ENCODE assay signal across 8 cellular contexts in genomic region chr11:108009497-108010360, GRCh38. TPM values are rescaled to one million over a fixed set of nuclear protein-coding genes. Genes with fewer than 3 reads are reported as not detected.
DNase-seq lines count a peak whose midpoint lies in the region; ATAC-seq, FAIRE-seq and TF ChIP-seq lines count a peak whose summit lies in the region.

No MANE protein-coding gene starts in this region.

- peak overlapping the region; percentile 99 for H3K4ac ChIP-seq in IMR-90 (ENCODE audit: low read depth, low read length)

- peak overlapping the region; percentile 46 for H2AK5ac ChIP-seq in IMR-90 (ENCODE audit: low read depth, low read length)

- DNase-seq in BJ (ENCODE audit: low read depth): no peak
- DNase-seq in IMR-90: no peak
- DNase-seq in skeletal muscle cell (ENCODE audit: low read depth): no peak
- no peak for DNase-seq in SHP77 (lab: John Stamatoyannopoulos, UW)
- no peak for DNase-seq in GM12892 (ENCODE audit: insufficient read length)

- no TSS peak for BruUV-seq in IMR-90 (replicated peaks; lab: Mats Ljungman, UMichigan)

- CTCF ChIA-PET in BJ (lab: Yijun Ruan, JAX) (interaction anchor here (0.7 to 2.3 kb wide), 19 partner anchors 8 to 646 kb away, joined by 3 to 8 read pairs (median 4); no protein-coding TSS in a partner anchor), IMR-90 (lab: Yijun Ruan, JAX) (interaction anchor here (0.6 to 1.5 kb wide), 8 partner anchors 12 to 325 kb away, joined by 3 to 9 read pairs (median 5); no protein-coding TSS in a partner anchor)

- peak overlapping the region; percentile 95 for H3K56ac ChIP-seq in IMR-90 (ENCODE audit: extremely low read depth, insufficient read depth, low read length)

- peak overlapping the region; percentile 95 for H3K23ac ChIP-seq in IMR-90 (ENCODE audit: low read depth, low read length)

- 0% methylated on average over 11 of the region's 31 CpGs; no CpG with 5 or more reads in 1 of the 2 experiments for WGBS in IMR-90 (ENCODE audit: extremely low coverage in 2 of 2, insufficient read length in 1 of 2), 2 experiments

- H3K27me3 ChIP-seq in BJ (ENCODE audit: control insufficient read depth, insufficient read depth, low read length) (no peaks in the 10 kb centered on the region), IMR-90 (ENCODE audit: control insufficient read depth, insufficient read depth, low read length) (no peaks in the 10 kb centered on the region), iPS-15b (ENCODE audit: control insufficient read depth, insufficient read depth, low read length) (no peaks in the 10 kb centered on the region)

- no peaks in the 10 kb centered on the region for H3K9me3 ChIP-seq in IMR-90 (ENCODE audit: control insufficient read depth, insufficient read depth, low read length)
- H3K9me3 ChIP-seq in iPS-15b (ENCODE audit: control insufficient read depth, insufficient read depth, low read length): no peaks in the 10 kb centered on the region

- TF ChIP-seq RAD21 in IMR-90 (IDR thresholded peaks at IDR 0.05; ENCODE audit: low read length): no peak

- H3K4me2 ChIP-seq in IMR-90 (ENCODE audit: low read depth, low read length): peak overlapping the region; percentile 85

- H4K5ac ChIP-seq in IMR-90 (ENCODE audit: low read depth, low read length): peak overlapping the region; percentile 86

- H3K4me1 ChIP-seq in IMR-90 (ENCODE audit: control insufficient read depth, insufficient read depth, low read length): no peaks in the 10 kb centered on the region
- peaks cover 8% of the 10 kb centered on the region for H3K4me1 ChIP-seq in iPS-15b (ENCODE audit: control insufficient read depth, insufficient read depth, low read length)

- peak overlapping the region; percentile 61 for H4K91ac ChIP-seq in IMR-90 (ENCODE audit: insufficient read depth, low read depth, low read length)

- no peak overlapping the region for H2BK20ac ChIP-seq in IMR-90 (ENCODE audit: low read depth, low read length)

- peak overlapping the region; percentile 50; the same call in 1 of the 2 replicates for H2BK120ac ChIP-seq in IMR-90 (ENCODE audit: low read depth, low read length)

- TF ChIP-seq POLR2A in IMR-90 (IDR thresholded peaks at IDR 0.05; ENCODE audit: low read depth, low read length) (no peak), GM12892 (IDR thresholded peaks at IDR 0.05; ENCODE audit: low read depth, low read length) (no peak)

- dilution Hi-C loops in IMR-90 (cut with HindIII; ENCODE audit: low sequenced_read_pairs, unreplicated experiment): no loop called here

- ATAC-seq in GM19351 (IDR thresholded peaks at IDR 0.05; ENCODE audit: unreplicated experiment) (peak; percentile 11), IMR-90 (ENCODE audit: low read depth) (peak; percentile 9)

- H3K9ac ChIP-seq in IMR-90 (ENCODE audit: low read depth, low read length): peak overlapping the region; percentile 97
- peak overlapping the region; percentile 98 for H3K9ac ChIP-seq in iPS-15b (ENCODE audit: low read depth, low read length)

- H4K20me1 ChIP-seq in IMR-90 (ENCODE audit: insufficient read depth, low read length): peaks cover 16% of the 10 kb centered on the region; the same call in 1 of the 2 replicates

- peak overlapping the region; percentile 100 for H3K14ac ChIP-seq in IMR-90 (replicated peaks; ENCODE audit: low read depth, low read length)

- H3K4me3 ChIP-seq in BJ (ENCODE audit: low read depth, low read length): peak overlapping the region; percentile 88
- H3K4me3 ChIP-seq in IMR-90 (ENCODE audit: insufficient read depth, low read depth, low read length): peak overlapping the region; percentile 93
- peak overlapping the region; percentile 99 for H3K4me3 ChIP-seq in iPS-15b (ENCODE audit: low read depth, low read length)
- H3K4me3 ChIP-seq in skeletal muscle cell (ENCODE audit: low read depth, low read length): peak overlapping the region; percentile 76

- no peak overlapping the region for H2BK15ac ChIP-seq in IMR-90 (ENCODE audit: low read depth, low read length)

- intact Hi-C loops in IMR-90 (cut with micrococcal nuclease): loop anchor here (2.0 to 5.0 kb wide), 3 partner anchors 27 to 103 kb away; no protein-coding TSS in a partner anchor

- H2AK9ac ChIP-seq in IMR-90 (replicated peaks; ENCODE audit: low read depth, low read length, poor library complexity): peak overlapping the region; percentile 97

- POLR2A ChIA-PET in BJ (lab: Charles Lee): interaction anchor here (0.7 kb wide), 1 partner anchor 60 kb away, joined by 6 read pairs; no protein-coding TSS in a partner anchor
- POLR2A ChIA-PET in IMR-90 (lab: Charles Lee; ENCODE audit: unreplicated experiment): interaction anchor here (0.5 kb wide), 1 partner anchor 31 kb away, joined by 5 read pairs; no protein-coding TSS in a partner anchor

- FAIRE-seq in GM12892 (lab: Jason Lieb, UNC): no peak

- H2AFZ ChIP-seq in IMR-90 (replicated peaks; ENCODE audit: low read length, poor library complexity): peak overlapping the region; percentile 99

- H3K79me1 ChIP-seq in IMR-90 (ENCODE audit: low read depth in 1 of 2, low read length in 2 of 2): peaks cover 13 to 29% of the 10 kb centered on the region in 2 experiments; a peak in 3 of 4 replicates

- peak overlapping the region; percentile 87 for H3K18ac ChIP-seq in IMR-90 (ENCODE audit: low read depth, low read length)

- in situ Hi-C loops in IMR-90 (cut with MboI; ENCODE audit: low sequenced_read_pairs): loop anchor here (10.0 kb wide), 1 partner anchor 645 kb away; no protein-coding TSS in a partner anchor

- H3K9me1 ChIP-seq in IMR-90 (ENCODE audit: insufficient read depth, low read length): no peaks in the 10 kb centered on the region; the same call in 1 of the 2 replicates

- H2BK5ac ChIP-seq in IMR-90 (ENCODE audit: low read depth, low read length, poor library complexity, severe bottlenecking): peak overlapping the region; percentile 97

- H3K36me3 ChIP-seq in BJ (ENCODE audit: control insufficient read depth, insufficient read depth, low read length) (no peaks in the 10 kb centered on the region), IMR-90 (ENCODE audit: control insufficient read depth, insufficient read depth, low read length) (no peaks in the 10 kb centered on the region; the same call in 1 of the 2 replicates), iPS-15b (ENCODE audit: control insufficient read depth, insufficient read depth, low read length) (no peaks in the 10 kb centered on the region)

- peak overlapping the region; percentile 96 to 100 for H4K8ac ChIP-seq in IMR-90 (ENCODE audit: low read depth in 2 of 2, low read length in 2 of 2)

- H3K27ac ChIP-seq in IMR-90 (ENCODE audit: insufficient read depth, low read length) (peak overlapping the region; percentile 94), angular gyrus (ENCODE audit: low read depth, low read length) (peak overlapping the region; percentile 94)

- TF ChIP-seq CTCF in BJ (IDR thresholded peaks at IDR 0.05; ENCODE audit: insufficient read depth, low read depth, low read length) (no peak), IMR-90 (conservative IDR thresholded peaks at IDR 0.05; ENCODE audit: low read depth, low read length) (no peak)

TF ChIP-seq in IMR-90, 13 proteins besides CTCF, POLR2A, EP300 and RAD21:
- TF ChIP-seq NFE2L2 (IDR thresholded peaks at IDR 0.05; ENCODE audit: low read depth, low read length) (no peak), RCOR1 (IDR thresholded peaks at IDR 0.05; ENCODE audit: insufficient replicate concordance, low read length) (no peak), MAZ (IDR thresholded peaks at IDR 0.05; ENCODE audit: borderline replicate concordance, low read depth, low read length) (no peak), RFX5 (IDR thresholded peaks at IDR 0.05; ENCODE audit: low read depth, low read length) (no peak), MXI1 (IDR thresholded peaks at IDR 0.05; ENCODE audit: borderline replicate concordance, low read depth, low read length) (no peak)
- TF ChIP-seq, protein P1, sequence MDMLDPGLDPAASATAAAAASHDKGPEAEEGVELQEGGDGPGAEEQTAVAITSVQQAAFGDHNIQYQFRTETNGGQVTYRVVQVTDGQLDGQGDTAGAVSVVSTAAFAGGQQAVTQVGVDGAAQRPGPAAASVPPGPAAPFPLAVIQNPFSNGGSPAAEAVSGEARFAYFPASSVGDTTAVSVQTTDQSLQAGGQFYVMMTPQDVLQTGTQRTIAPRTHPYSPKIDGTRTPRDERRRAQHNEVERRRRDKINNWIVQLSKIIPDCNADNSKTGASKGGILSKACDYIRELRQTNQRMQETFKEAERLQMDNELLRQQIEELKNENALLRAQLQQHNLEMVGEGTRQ (IDR thresholded peaks at IDR 0.05; ENCODE audit: low read depth, low read length): no peak

RNA-seq across cellular contexts. Expression of gene CUL5, which starts 1.0 kb away (rescaled TPM):
- polyA plus RNA-seq in BJ (2011; rRNA removed): 16.8 and 20.8 TPM in 2 replicates
- polyA minus RNA-seq in BJ (2011; rRNA and poly(A)+ RNA removed): 39.0 and 47.6 TPM in 2 replicates
- total RNA-seq in IMR-90 (2012; rRNA removed): 31.0 and 49.7 TPM in 2 replicates
- polyA plus RNA-seq in IMR-90 (2012; rRNA removed): 6.5 and 8.8 TPM in 2 replicates
- 10.3 and 10.6 TPM in 2 replicates for polyA plus RNA-seq in IMR-90 (2012; cell fraction: cytosol; rRNA removed)
- 11.8 and 14.0 TPM in 2 replicates for polyA plus RNA-seq in IMR-90 (2012; cell fraction: nucleus; rRNA removed; ENCODE audit: low replicate concordance)
- 15.8 TPM for polyA plus RNA-seq in GM12892 (2012; ENCODE audit: missing spikeins)
